Comparison of ENCODE assay signal across 8 cellular contexts in genomic region chr15:40873625-40874561, GRCh38. TPM values are rescaled to one million over a fixed set of nuclear protein-coding genes. Genes with fewer than 3 reads are reported as not detected.
DNase-seq lines count a peak whose midpoint lies in the region; ATAC-seq and TF ChIP-seq lines count a peak whose summit lies in the region.

Gene RHOV, minus strand, starts transcription at chr15:40874234. Its CDS starts 95 bp downstream, at chr15:40874139.

- TF ChIP-seq CTCF in DND-41 (IDR thresholded peaks at IDR 0.05; ENCODE audit: borderline replicate concordance, extremely low read depth, low read length, poor library complexity, severe bottlenecking), result peak; percentile 33
- TF ChIP-seq CTCF in SK-N-SH (IDR thresholded peaks at IDR 0.05), result peak; percentile 47
- TF ChIP-seq CTCF in astrocyte of the cerebellum (IDR thresholded peaks at IDR 0.05; ENCODE audit: low read depth, low read length, missing control alignments), result peak; percentile 29
- TF ChIP-seq CTCF in spleen (IDR thresholded peaks at IDR 0.05 in 8 of 11, conservative IDR thresholded peaks at IDR 0.05 in 3 of 11), result peak in 4 of 11 experiments; percentile 28 to 38 (median 35)

- no peak for TF ChIP-seq EP300 in SK-N-SH (IDR thresholded peaks at IDR 0.05; ENCODE audit: borderline replicate concordance in 1 of 2, low read depth in 1 of 2, low read length in 1 of 2)

- H3K27me3 ChIP-seq in DND-41 (ENCODE audit: insufficient read depth, low read length, poor library complexity), result peaks cover 24% of the 10 kb centered on the region
- no peaks in the 10 kb centered on the region for H3K27me3 ChIP-seq in SK-N-SH (ENCODE audit: insufficient read depth)
- peaks cover 0 to 27% (median 5%) of the 10 kb centered on the region in 7 donors for H3K27me3 ChIP-seq in spleen (replicated peaks in 1 of 7)

- peak; percentile 85 for ATAC-seq in DND-41 (ENCODE audit: insufficient read depth, low read depth)
- ATAC-seq in GM21723 (IDR thresholded peaks at IDR 0.05; ENCODE audit: unreplicated experiment), result peak; percentile 55
- no peak for ATAC-seq in HG02840 (IDR thresholded peaks at IDR 0.05; ENCODE audit: low FRiP score, unreplicated experiment)

- CTCF ChIA-PET in SK-N-SH (lab: Yijun Ruan, JAX), result interaction anchor here (0.6 to 11.1 kb wide), 19 partner anchors 8 to 354 kb away, joined by 3 to 69 read pairs (median 4); partner anchors contain the start of genes RAD51, SPINT1 and VPS18

- intact Hi-C loops in spleen (cut with DNase I; ENCODE audit: low total_unique reads), result no loop called here

- whole genome bisulfite sequencing in SK-N-SH (ENCODE audit: low lambda C conversion rate), result under 1% methylated on average over 10 of the region's 78 CpGs
- 1 to 6% (median 2%) methylated on average over 18 to 78 of the region's 78 CpGs for WGBS in spleen, 5 donors

- H3K36me3 ChIP-seq in DND-41 (ENCODE audit: insufficient read depth, low read length) (no peaks in the 10 kb centered on the region), SK-N-SH (replicated peaks in 1 of 2; ENCODE audit: control insufficient read depth in 1 of 2, insufficient read depth in 2 of 2, low read length in 1 of 2) (no peaks in the 10 kb centered on the region), spleen (no peaks in the 10 kb centered on the region)

- POLR2A ChIA-PET in SK-N-SH (lab: Yijun Ruan, JAX), result interaction anchor here (0.7 to 2.6 kb wide), 4 partner anchors 16 to 22 kb away, joined by 3 to 12 read pairs (median 8); partner anchors contain the start of gene VPS18

- DNase-seq in DND-41, result peak; percentile 53
- DNase-seq in M059J (ENCODE audit: low read depth), result peak; percentile 64
- DNase-seq in SK-N-SH, result peak; percentile 92
- DNase-seq in astrocyte of the cerebellum (ENCODE audit: low read depth), result no peak
- peak; percentile 86 for DNase-seq in spleen

- TF ChIP-seq RAD21 in SK-N-SH (IDR thresholded peaks at IDR 0.05; ENCODE audit: low read length), result 0 out of 2 replicates have a peak, but pooled peaks have one; percentile 16

- no peaks in the 10 kb centered on the region for H3F3A ChIP-seq in SK-N-SH (replicated peaks; ENCODE audit: insufficient read depth)

- H3K9me2 ChIP-seq in SK-N-SH, result no peaks in the 10 kb centered on the region

- H3K79me2 ChIP-seq in DND-41 (ENCODE audit: insufficient read depth, low read length) (no peaks in the 10 kb centered on the region), SK-N-SH (ENCODE audit: insufficient read depth) (no peaks in the 10 kb centered on the region)

- peak within 1 kb of the TSS; percentile 81 for H3K4me2 ChIP-seq in DND-41 (ENCODE audit: insufficient read depth, low read length)
- peak within 1 kb of the TSS; percentile 90 for H3K4me2 ChIP-seq in SK-N-SH

- H2AFZ ChIP-seq in DND-41 (ENCODE audit: low read depth, low read length) (peak within 1 kb of the TSS; percentile 51), SK-N-SH (ENCODE audit: low read depth) (peak within 1 kb of the TSS; percentile 79)

- peak within 1 kb of the TSS; percentile 11 to 58; a peak in 3 of 4 replicates for H3K4me3 ChIP-seq in DND-41 (ENCODE audit: low read depth in 1 of 2, low read length in 2 of 2)
- H3K4me3 ChIP-seq in SK-N-SH (ENCODE audit: low read depth in 2 of 2, low read length in 1 of 2), result peak within 1 kb of the TSS; percentile 52 to 63
- H3K4me3 ChIP-seq in astrocyte of the cerebellum (ENCODE audit: low read depth, low read length), result peak within 1 kb of the TSS; percentile 43
- peak within 1 kb of the TSS; percentile 65 for H3K4me3 ChIP-seq in iPS-18c (ENCODE audit: insufficient read depth, low read depth, low read length)
- peak within 1 kb of the TSS; percentile 49 to 85 (median 56) for H3K4me3 ChIP-seq in spleen

- H3K4me1 ChIP-seq in DND-41 (ENCODE audit: insufficient read depth, low read length) (peaks cover 15% of the 10 kb centered on the region), SK-N-SH (ENCODE audit: control insufficient read depth in 1 of 2, insufficient read depth in 2 of 2, low read depth in 1 of 2, low read length in 1 of 2) (no peaks in the 10 kb centered on the region; a peak in 1 of 4 replicates), spleen (peaks cover 0 to 24% (median 15%) of the 10 kb centered on the region in 6 donors)

- H4K20me1 ChIP-seq in DND-41 (ENCODE audit: insufficient read depth, low read length), result no peaks in the 10 kb centered on the region
- H4K20me1 ChIP-seq in SK-N-SH (ENCODE audit: insufficient read depth), result no peaks in the 10 kb centered on the region

- in situ Hi-C loops in astrocyte of the cerebellum (cut with HindIII; ENCODE audit: low sequenced_read_pairs), result no loop called here

- H3K9me3 ChIP-seq in DND-41 (ENCODE audit: insufficient read depth, low read length, severe bottlenecking), result no peaks in the 10 kb centered on the region
- no peaks in the 10 kb centered on the region for H3K9me3 ChIP-seq in SK-N-SH
- H3K9me3 ChIP-seq in iPS-18c (ENCODE audit: control insufficient read depth, insufficient read depth, low read length), result no peaks in the 10 kb centered on the region
- no peaks in the 10 kb centered on the region for H3K9me3 ChIP-seq in spleen

- no peak for TF ChIP-seq POLR2A in spleen (IDR thresholded peaks at IDR 0.05)

- H3K9ac ChIP-seq in DND-41 (ENCODE audit: low read depth, low read length), result peak within 1 kb of the TSS; percentile 39; the same call in 1 of the 2 replicates
- peak within 1 kb of the TSS; percentile 41; the same call in 1 of the 2 replicates for H3K9ac ChIP-seq in SK-N-SH

- H3K27ac ChIP-seq in DND-41 (ENCODE audit: low read length) (no peak within 1 kb of the TSS), SK-N-SH (ENCODE audit: low read depth in 2 of 2, low read length in 1 of 2) (no peak within 1 kb of the TSS), spleen (no peak within 1 kb of the TSS)

TF ChIP-seq in SK-N-SH, 30 proteins besides CTCF, POLR2A, EP300 and RAD21:
- TF ChIP-seq RCOR1 (IDR thresholded peaks at IDR 0.05; ENCODE audit: low read length) (no peak), SMC3 (IDR thresholded peaks at IDR 0.05; ENCODE audit: low read depth, low read length) (0 out of 2 replicates have a peak, but pooled peaks have one; percentile 4)

RNA-seq across cellular contexts. Expression of gene RHOV, which starts in this region (rescaled TPM):
- 0.12 TPM in 1 of 2 replicates, not detected in the other for total RNA-seq in M059J (2014; rRNA removed; shearing (Covaris generic))
- polyA plus RNA-seq in SK-N-SH (2012; rRNA removed) (0.49 and 0.62 TPM in 2 replicates), spleen (under 1 TPM in 2 of 3 donors, not detected in 1; 0.06 to 0.19 TPM)
- 0.55 TPM in 2 replicates for polyA plus RNA-seq in SK-N-SH (2012; cell fraction: cytosol; rRNA removed)
- polyA plus RNA-seq in SK-N-SH (2012; cell fraction: nucleus; rRNA removed), result 0.73 and 1.6 TPM in 2 replicates
- total RNA-seq in spleen, result not detected

Comparison
In these comparisons a context has a peak if more than half of its experiments do, and no peak if none do; other contexts are left out.
1. Peak in DNase-seq in M059J; RNA of the gene not detected or under 1 TPM.
2. Peak in DNase-seq and H3K4me3 ChIP-seq in spleen; RNA of the gene not detected or under 1 TPM.